In the genomic region with DNA sequence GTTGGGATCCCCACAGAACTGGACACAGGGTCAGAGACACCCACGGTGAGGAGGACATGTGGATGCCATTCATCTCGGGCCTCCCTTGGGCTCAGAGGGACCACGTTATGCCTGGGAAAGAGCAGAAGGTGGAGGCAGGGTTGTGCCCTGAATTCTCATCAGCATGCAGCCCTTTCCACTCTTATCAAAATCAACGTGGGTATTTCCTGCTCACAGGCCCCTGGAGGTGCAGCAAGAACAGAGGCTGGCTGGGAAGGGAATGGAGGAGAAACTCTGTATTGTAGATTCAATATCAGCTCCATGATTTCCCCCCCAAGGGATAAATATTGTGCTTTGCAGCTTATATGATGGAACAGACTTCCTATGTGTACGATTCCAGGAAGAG, we compare ENCODE assay signal across 1 cellular context.
A peak's percentile ranks its signal among the peaks of the same experiment; 100 is the strongest.
TF ChIP-seq lines count a peak whose summit lies in the region.

No MANE protein-coding gene starts in this region.

TF ChIP-seq in HepG2, 621 proteins besides CTCF, POLR2A, EP300 and RAD21 (continued from another document):
- TF ChIP-seq, protein P1, sequence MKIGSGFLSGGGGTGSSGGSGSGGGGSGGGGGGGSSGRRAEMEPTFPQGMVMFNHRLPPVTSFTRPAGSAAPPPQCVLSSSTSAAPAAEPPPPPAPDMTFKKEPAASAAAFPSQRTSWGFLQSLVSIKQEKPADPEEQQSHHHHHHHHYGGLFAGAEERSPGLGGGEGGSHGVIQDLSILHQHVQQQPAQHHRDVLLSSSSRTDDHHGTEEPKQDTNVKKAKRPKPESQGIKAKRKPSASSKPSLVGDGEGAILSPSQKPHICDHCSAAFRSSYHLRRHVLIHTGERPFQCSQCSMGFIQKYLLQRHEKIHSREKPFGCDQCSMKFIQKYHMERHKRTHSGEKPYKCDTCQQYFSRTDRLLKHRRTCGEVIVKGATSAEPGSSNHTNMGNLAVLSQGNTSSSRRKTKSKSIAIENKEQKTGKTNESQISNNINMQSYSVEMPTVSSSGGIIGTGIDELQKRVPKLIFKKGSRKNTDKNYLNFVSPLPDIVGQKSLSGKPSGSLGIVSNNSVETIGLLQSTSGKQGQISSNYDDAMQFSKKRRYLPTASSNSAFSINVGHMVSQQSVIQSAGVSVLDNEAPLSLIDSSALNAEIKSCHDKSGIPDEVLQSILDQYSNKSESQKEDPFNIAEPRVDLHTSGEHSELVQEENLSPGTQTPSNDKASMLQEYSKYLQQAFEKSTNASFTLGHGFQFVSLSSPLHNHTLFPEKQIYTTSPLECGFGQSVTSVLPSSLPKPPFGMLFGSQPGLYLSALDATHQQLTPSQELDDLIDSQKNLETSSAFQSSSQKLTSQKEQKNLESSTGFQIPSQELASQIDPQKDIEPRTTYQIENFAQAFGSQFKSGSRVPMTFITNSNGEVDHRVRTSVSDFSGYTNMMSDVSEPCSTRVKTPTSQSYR (CRISPR knock-in tag; IDR thresholded peaks at IDR 0.05; ENCODE audit: borderline replicate concordance): no peak
- TF ChIP-seq, protein P2, sequence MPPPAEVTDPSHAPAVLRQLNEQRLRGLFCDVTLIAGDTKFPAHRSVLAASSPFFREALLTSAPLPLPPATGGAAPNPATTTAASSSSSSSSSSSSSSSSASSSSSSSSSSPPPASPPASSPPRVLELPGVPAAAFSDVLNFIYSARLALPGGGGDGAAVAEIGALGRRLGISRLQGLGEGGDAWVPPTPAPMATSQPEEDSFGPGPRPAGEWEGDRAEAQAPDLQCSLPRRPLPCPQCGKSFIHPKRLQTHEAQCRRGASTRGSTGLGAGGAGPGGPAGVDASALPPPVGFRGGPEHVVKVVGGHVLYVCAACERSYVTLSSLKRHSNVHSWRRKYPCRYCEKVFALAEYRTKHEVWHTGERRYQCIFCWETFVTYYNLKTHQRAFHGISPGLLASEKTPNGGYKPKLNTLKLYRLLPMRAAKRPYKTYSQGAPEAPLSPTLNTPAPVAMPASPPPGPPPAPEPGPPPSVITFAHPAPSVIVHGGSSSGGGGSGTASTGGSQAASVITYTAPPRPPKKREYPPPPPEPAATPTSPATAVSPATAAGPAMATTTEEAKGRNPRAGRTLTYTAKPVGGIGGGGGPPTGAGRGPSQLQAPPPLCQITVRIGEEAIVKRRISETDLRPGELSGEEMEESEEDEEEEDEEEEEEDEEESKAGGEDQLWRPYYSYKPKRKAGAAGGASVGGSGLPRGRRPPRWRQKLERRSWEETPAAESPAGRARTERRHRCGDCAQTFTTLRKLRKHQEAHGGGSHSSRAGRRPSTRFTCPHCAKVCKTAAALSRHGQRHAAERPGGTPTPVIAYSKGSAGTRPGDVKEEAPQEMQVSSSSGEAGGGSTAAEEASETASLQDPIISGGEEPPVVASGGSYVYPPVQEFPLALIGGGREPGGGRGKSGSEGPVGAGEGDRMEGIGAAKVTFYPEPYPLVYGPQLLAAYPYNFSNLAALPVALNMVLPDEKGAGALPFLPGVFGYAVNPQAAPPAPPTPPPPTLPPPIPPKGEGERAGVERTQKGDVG (CRISPR knock-in tag; IDR thresholded peaks at IDR 0.05; ENCODE audit: borderline replicate concordance): no peak
- TF ChIP-seq HOXA9 (CRISPR knock-in tag; IDR thresholded peaks at IDR 0.05; ENCODE audit: borderline replicate concordance) (no peak), ZEB1 (IDR thresholded peaks at IDR 0.05; ENCODE audit: insufficient replicate concordance, low read depth) (peak; percentile 18), ZNF614 (CRISPR knock-in tag; IDR thresholded peaks at IDR 0.05; ENCODE audit: borderline replicate concordance) (no peak), MTA3 (CRISPR knock-in tag; IDR thresholded peaks at IDR 0.05) (no peak)
- TF ChIP-seq, protein P3, sequence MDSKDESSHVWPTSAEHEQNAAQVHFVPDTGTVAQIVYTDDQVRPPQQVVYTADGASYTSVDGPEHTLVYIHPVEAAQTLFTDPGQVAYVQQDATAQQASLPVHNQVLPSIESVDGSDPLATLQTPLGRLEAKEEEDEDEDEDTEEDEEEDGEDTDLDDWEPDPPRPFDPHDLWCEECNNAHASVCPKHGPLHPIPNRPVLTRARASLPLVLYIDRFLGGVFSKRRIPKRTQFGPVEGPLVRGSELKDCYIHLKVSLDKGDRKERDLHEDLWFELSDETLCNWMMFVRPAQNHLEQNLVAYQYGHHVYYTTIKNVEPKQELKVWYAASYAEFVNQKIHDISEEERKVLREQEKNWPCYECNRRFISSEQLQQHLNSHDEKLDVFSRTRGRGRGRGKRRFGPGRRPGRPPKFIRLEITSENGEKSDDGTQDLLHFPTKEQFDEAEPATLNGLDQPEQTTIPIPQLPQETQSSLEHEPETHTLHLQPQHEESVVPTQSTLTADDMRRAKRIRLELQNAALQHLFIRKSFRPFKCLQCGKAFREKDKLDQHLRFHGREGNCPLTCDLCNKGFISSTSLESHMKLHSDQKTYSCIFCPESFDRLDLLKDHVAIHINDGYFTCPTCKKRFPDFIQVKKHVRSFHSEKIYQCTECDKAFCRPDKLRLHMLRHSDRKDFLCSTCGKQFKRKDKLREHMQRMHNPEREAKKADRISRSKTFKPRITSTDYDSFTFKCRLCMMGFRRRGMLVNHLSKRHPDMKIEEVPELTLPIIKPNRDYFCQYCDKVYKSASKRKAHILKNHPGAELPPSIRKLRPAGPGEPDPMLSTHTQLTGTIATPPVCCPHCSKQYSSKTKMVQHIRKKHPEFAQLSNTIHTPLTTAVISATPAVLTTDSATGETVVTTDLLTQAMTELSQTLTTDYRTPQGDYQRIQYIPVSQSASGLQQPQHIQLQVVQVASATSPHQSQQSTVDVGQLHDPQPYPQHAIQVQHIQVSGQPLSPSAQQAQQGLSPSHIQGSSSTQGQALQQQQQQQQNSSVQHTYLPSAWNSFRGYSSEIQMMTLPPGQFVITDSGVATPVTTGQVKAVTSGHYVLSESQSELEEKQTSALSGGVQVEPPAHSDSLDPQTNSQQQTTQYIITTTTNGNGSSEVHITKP (CRISPR knock-in tag; IDR thresholded peaks at IDR 0.05; ENCODE audit: low read depth): no peak
- TF ChIP-seq, protein P4, sequence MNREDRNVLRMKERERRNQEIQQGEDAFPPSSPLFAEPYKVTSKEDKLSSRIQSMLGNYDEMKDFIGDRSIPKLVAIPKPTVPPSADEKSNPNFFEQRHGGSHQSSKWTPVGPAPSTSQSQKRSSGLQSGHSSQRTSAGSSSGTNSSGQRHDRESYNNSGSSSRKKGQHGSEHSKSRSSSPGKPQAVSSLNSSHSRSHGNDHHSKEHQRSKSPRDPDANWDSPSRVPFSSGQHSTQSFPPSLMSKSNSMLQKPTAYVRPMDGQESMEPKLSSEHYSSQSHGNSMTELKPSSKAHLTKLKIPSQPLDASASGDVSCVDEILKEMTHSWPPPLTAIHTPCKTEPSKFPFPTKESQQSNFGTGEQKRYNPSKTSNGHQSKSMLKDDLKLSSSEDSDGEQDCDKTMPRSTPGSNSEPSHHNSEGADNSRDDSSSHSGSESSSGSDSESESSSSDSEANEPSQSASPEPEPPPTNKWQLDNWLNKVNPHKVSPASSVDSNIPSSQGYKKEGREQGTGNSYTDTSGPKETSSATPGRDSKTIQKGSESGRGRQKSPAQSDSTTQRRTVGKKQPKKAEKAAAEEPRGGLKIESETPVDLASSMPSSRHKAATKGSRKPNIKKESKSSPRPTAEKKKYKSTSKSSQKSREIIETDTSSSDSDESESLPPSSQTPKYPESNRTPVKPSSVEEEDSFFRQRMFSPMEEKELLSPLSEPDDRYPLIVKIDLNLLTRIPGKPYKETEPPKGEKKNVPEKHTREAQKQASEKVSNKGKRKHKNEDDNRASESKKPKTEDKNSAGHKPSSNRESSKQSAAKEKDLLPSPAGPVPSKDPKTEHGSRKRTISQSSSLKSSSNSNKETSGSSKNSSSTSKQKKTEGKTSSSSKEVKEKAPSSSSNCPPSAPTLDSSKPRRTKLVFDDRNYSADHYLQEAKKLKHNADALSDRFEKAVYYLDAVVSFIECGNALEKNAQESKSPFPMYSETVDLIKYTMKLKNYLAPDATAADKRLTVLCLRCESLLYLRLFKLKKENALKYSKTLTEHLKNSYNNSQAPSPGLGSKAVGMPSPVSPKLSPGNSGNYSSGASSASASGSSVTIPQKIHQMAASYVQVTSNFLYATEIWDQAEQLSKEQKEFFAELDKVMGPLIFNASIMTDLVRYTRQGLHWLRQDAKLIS (CRISPR knock-in tag; IDR thresholded peaks at IDR 0.05): no peak
